ENCODE assay signal across 1 cellular context in the genomic region with DNA sequence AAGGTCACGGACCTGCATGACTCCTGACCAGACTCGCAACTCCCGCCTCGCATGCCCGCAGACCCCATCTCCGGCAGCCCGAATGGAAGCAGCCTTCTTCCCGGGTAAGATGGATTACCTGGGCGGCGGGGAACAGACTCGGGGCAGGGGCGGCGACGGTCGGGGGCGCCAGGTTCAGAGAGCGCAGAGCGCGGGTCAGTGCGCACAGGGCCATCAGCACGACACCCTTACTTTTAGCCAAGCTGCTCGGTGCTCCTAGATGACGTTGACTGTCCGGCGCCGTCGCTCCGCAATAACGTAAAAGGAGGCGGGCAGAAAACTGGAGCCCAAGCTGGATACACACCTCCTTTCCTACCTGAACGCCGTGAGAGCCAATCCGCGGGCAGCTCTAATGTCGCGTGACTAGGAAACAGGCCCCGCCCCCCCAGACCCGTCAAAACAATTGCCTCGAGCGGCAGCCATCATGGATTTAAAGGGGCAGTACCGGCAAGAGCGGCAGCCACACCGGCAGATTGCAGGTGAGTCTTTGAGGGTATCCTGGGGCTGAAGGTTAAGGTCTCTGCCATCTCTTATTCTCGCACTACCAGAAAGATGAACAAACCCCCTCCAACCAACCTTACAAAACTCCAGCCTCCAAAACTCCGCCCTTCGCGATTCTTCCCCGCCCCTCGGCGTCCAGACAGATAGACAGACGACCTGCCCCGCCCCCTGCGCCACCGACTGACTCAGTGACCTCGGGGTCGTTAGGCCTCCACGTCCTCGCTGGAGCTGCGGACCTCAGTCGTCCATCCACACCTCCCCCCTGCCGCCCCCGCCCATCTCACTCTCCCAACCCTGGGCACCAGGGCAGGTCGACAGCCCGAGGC.
TF ChIP-seq lines count a peak whose summit lies in the region.

A gene (plus strand): TSS at position 464 of the 866 bp plus-strand sequence. CDS start 1,705 bp downstream, outside the sequence.
A gene (minus strand): TSS at position 267 of the 866 bp plus-strand sequence. CDS start 53 bp downstream, at position 214.

TF ChIP-seq in K562, 482 proteins besides CTCF, POLR2A, EP300 and RAD21 (continued from another document and continues in another):
- TF ChIP-seq, protein P1, sequence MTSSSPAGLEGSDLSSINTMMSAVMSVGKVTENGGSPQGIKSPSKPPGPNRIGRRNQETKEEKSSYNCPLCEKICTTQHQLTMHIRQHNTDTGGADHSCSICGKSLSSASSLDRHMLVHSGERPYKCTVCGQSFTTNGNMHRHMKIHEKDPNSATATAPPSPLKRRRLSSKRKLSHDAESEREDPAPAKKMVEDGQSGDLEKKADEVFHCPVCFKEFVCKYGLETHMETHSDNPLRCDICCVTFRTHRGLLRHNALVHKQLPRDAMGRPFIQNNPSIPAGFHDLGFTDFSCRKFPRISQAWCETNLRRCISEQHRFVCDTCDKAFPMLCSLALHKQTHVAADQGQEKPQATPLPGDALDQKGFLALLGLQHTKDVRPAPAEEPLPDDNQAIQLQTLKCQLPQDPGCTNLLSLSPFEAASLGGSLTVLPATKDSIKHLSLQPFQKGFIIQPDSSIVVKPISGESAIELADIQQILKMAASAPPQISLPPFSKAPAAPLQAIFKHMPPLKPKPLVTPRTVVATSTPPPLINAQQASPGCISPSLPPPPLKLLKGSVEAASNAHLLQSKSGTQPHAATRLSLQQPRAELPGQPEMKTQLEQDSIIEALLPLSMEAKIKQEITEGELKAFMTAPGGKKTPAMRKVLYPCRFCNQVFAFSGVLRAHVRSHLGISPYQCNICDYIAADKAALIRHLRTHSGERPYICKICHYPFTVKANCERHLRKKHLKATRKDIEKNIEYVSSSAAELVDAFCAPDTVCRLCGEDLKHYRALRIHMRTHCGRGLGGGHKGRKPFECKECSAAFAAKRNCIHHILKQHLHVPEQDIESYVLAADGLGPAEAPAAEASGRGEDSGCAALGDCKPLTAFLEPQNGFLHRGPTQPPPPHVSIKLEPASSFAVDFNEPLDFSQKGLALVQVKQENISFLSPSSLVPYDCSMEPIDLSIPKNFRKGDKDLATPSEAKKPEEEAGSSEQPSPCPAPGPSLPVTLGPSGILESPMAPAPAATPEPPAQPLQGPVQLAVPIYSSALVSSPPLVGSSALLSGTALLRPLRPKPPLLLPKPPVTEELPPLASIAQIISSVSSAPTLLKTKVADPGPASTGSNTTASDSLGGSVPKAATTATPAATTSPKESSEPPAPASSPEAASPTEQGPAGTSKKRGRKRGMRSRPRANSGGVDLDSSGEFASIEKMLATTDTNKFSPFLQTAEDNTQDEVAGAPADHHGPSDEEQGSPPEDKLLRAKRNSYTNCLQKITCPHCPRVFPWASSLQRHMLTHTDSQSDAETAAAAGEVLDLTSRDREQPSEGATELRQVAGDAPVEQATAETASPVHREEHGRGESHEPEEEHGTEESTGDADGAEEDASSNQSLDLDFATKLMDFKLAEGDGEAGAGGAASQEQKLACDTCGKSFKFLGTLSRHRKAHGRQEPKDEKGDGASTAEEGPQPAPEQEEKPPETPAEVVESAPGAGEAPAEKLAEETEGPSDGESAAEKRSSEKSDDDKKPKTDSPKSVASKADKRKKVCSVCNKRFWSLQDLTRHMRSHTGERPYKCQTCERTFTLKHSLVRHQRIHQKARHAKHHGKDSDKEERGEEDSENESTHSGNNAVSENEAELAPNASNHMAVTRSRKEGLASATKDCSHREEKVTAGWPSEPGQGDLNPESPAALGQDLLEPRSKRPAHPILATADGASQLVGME (CRISPR knock-in tag; IDR thresholded peaks at IDR 0.05), result no peak
- no peak for TF ChIP-seq SIRT6 (IDR thresholded peaks at IDR 0.05; ENCODE audit: low read depth, low read length)
- no peak for TF ChIP-seq POLR3A (IDR thresholded peaks at IDR 0.05; ENCODE audit: borderline replicate concordance, extremely low read depth, insufficient read depth, insufficient read length)
- no peak for TF ChIP-seq BDP1 (IDR thresholded peaks at IDR 0.05; ENCODE audit: insufficient read depth, insufficient read length)
- TF ChIP-seq L3MBTL2 (IDR thresholded peaks at IDR 0.05), result peak; percentile 9; the same call in 1 of the 2 replicates
- no peak for TF ChIP-seq ZNF57 (CRISPR knock-in tag; IDR thresholded peaks at IDR 0.05)
- TF ChIP-seq CBX1 (IDR thresholded peaks at IDR 0.05; ENCODE audit: low read depth), result no peak
- no peak for TF ChIP-seq LEF1 (IDR thresholded peaks at IDR 0.05)
- peak; percentile 47 for TF ChIP-seq FOS (IDR thresholded peaks at IDR 0.05; ENCODE audit: extremely low read depth, insufficient read length)
- no peak for TF ChIP-seq MED1 (CRISPR knock-in tag; IDR thresholded peaks at IDR 0.05; ENCODE audit: borderline replicate concordance)
- TF ChIP-seq, protein P2, sequence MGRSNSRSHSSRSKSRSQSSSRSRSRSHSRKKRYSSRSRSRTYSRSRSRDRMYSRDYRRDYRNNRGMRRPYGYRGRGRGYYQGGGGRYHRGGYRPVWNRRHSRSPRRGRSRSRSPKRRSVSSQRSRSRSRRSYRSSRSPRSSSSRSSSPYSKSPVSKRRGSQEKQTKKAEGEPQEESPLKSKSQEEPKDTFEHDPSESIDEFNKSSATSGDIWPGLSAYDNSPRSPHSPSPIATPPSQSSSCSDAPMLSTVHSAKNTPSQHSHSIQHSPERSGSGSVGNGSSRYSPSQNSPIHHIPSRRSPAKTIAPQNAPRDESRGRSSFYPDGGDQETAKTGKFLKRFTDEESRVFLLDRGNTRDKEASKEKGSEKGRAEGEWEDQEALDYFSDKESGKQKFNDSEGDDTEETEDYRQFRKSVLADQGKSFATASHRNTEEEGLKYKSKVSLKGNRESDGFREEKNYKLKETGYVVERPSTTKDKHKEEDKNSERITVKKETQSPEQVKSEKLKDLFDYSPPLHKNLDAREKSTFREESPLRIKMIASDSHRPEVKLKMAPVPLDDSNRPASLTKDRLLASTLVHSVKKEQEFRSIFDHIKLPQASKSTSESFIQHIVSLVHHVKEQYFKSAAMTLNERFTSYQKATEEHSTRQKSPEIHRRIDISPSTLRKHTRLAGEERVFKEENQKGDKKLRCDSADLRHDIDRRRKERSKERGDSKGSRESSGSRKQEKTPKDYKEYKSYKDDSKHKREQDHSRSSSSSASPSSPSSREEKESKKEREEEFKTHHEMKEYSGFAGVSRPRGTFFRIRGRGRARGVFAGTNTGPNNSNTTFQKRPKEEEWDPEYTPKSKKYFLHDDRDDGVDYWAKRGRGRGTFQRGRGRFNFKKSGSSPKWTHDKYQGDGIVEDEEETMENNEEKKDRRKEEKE (IDR thresholded peaks at IDR 0.05; ENCODE audit: borderline replicate concordance in 1 of 2, control insufficient read depth in 1 of 2, low read depth in 2 of 2, low read length in 1 of 2), result no peak
- peak in 1 of 2 experiments; percentile 63; a peak in 1 of 4 replicates for TF ChIP-seq SRF (CRISPR knock-in tag; IDR thresholded peaks at IDR 0.05)
- 0 out of 2 replicates have a peak, but pooled peaks have one; percentile 8 for TF ChIP-seq KLF13 (tag; IDR thresholded peaks at IDR 0.05; ENCODE audit: borderline replicate concordance, low read depth)
- TF ChIP-seq NFATC3 (IDR thresholded peaks at IDR 0.05), result no peak
- TF ChIP-seq SREBF1 (IDR thresholded peaks at IDR 0.05; ENCODE audit: borderline replicate concordance, low read depth, low read length), result peak; percentile 40; the same call in 1 of the 2 replicates
- no peak; a peak in 1 of 4 replicates for TF ChIP-seq KDM4B (IDR thresholded peaks at IDR 0.05; ENCODE audit: borderline replicate concordance in 2 of 2, low read depth in 1 of 2)
- TF ChIP-seq, protein P3, sequence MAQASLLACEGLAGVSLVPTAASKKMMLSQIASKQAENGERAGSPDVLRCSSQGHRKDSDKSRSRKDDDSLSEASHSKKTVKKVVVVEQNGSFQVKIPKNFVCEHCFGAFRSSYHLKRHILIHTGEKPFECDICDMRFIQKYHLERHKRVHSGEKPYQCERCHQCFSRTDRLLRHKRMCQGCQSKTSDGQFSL (CRISPR knock-in tag; IDR thresholded peaks at IDR 0.05), result no peak
- TF ChIP-seq, protein P3 (tag; IDR thresholded peaks at IDR 0.05), result no peak
- TF ChIP-seq HDAC8 (tag; IDR thresholded peaks at IDR 0.05), result no peak
- TF ChIP-seq BHLHE40 (IDR thresholded peaks at IDR 0.05; ENCODE audit: low read length), result peak; percentile 91
- no peak for TF ChIP-seq TEAD2 (tag; IDR thresholded peaks at IDR 0.05)
- TF ChIP-seq ZNF584 (CRISPR knock-in tag; IDR thresholded peaks at IDR 0.05; ENCODE audit: low read depth), result no peak
- no peak for TF ChIP-seq SMARCA4 (IDR thresholded peaks at IDR 0.05)
- TF ChIP-seq, protein P4, sequence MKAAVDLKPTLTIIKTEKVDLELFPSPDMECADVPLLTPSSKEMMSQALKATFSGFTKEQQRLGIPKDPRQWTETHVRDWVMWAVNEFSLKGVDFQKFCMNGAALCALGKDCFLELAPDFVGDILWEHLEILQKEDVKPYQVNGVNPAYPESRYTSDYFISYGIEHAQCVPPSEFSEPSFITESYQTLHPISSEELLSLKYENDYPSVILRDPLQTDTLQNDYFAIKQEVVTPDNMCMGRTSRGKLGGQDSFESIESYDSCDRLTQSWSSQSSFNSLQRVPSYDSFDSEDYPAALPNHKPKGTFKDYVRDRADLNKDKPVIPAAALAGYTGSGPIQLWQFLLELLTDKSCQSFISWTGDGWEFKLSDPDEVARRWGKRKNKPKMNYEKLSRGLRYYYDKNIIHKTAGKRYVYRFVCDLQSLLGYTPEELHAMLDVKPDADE (conservative IDR thresholded peaks at IDR 0.05; ENCODE audit: control insufficient read depth, low read depth, low read length), result peak; percentile 68
- no peak for TF ChIP-seq PTRF (tag; IDR thresholded peaks at IDR 0.05)
- no peak for TF ChIP-seq ZNF696 (CRISPR knock-in tag; conservative IDR thresholded peaks at IDR 0.05)
- TF ChIP-seq, protein P5, sequence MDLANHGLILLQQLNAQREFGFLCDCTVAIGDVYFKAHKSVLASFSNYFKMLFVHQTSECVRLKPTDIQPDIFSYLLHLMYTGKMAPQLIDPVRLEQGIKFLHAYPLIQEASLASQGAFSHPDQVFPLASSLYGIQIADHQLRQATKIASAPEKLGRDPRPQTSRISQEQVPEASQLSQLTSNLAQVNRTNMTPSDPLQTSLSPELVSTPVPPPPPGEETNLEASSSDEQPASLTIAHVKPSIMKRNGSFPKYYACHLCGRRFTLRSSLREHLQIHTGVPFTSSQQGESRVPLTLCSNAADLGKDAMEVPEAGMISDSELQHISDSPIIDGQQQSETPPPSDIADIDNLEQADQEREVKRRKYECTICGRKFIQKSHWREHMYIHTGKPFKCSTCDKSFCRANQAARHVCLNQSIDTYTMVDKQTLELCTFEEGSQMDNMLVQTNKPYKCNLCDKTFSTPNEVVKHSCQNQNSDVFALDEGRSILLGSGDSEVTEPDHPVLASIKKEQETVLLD (IDR thresholded peaks at IDR 0.05), result no peak
- TF ChIP-seq HDAC2 (IDR thresholded peaks at IDR 0.05), result peak; percentile 61; the same call in 1 of the 2 replicates
- TF ChIP-seq, protein P6, sequence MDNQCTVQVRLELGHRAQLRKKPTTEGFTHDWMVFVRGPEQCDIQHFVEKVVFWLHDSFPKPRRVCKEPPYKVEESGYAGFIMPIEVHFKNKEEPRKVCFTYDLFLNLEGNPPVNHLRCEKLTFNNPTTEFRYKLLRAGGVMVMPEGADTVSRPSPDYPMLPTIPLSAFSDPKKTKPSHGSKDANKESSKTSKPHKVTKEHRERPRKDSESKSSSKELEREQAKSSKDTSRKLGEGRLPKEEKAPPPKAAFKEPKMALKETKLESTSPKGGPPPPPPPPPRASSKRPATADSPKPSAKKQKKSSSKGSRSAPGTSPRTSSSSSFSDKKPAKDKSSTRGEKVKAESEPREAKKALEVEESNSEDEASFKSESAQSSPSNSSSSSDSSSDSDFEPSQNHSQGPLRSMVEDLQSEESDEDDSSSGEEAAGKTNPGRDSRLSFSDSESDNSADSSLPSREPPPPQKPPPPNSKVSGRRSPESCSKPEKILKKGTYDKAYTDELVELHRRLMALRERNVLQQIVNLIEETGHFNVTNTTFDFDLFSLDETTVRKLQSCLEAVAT (IDR thresholded peaks at IDR 0.05), result peak; percentile 39 to 92; a peak in 2 of 4 replicates
- TF ChIP-seq EHMT2 (IDR thresholded peaks at IDR 0.05), result no peak
- TF ChIP-seq, protein P7, sequence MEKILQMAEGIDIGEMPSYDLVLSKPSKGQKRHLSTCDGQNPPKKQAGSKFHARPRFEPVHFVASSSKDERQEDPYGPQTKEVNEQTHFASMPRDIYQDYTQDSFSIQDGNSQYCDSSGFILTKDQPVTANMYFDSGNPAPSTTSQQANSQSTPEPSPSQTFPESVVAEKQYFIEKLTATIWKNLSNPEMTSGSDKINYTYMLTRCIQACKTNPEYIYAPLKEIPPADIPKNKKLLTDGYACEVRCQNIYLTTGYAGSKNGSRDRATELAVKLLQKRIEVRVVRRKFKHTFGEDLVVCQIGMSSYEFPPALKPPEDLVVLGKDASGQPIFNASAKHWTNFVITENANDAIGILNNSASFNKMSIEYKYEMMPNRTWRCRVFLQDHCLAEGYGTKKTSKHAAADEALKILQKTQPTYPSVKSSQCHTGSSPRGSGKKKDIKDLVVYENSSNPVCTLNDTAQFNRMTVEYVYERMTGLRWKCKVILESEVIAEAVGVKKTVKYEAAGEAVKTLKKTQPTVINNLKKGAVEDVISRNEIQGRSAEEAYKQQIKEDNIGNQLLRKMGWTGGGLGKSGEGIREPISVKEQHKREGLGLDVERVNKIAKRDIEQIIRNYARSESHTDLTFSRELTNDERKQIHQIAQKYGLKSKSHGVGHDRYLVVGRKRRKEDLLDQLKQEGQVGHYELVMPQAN (IDR thresholded peaks at IDR 0.05; ENCODE audit: borderline replicate concordance), result peak; percentile 96
- no peak for TF ChIP-seq ILK (tag; IDR thresholded peaks at IDR 0.05; ENCODE audit: borderline replicate concordance, low read depth)
- no peak for TF ChIP-seq SAFB2 (IDR thresholded peaks at IDR 0.05; ENCODE audit: borderline replicate concordance, low read depth, low read length, severe bottlenecking)
- no peak for TF ChIP-seq NR4A1 (CRISPR knock-in tag; IDR thresholded peaks at IDR 0.05)
- TF ChIP-seq NR4A1 (tag; IDR thresholded peaks at IDR 0.05), result no peak
- TF ChIP-seq, protein P8, sequence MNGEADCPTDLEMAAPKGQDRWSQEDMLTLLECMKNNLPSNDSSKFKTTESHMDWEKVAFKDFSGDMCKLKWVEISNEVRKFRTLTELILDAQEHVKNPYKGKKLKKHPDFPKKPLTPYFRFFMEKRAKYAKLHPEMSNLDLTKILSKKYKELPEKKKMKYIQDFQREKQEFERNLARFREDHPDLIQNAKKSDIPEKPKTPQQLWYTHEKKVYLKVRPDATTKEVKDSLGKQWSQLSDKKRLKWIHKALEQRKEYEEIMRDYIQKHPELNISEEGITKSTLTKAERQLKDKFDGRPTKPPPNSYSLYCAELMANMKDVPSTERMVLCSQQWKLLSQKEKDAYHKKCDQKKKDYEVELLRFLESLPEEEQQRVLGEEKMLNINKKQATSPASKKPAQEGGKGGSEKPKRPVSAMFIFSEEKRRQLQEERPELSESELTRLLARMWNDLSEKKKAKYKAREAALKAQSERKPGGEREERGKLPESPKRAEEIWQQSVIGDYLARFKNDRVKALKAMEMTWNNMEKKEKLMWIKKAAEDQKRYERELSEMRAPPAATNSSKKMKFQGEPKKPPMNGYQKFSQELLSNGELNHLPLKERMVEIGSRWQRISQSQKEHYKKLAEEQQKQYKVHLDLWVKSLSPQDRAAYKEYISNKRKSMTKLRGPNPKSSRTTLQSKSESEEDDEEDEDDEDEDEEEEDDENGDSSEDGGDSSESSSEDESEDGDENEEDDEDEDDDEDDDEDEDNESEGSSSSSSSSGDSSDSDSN (IDR thresholded peaks at IDR 0.05; ENCODE audit: borderline replicate concordance in 1 of 2, low read depth in 2 of 2, low read length in 2 of 2), result no peak
- peak; percentile 96 for TF ChIP-seq SMAD4 (CRISPR knock-in tag; conservative IDR thresholded peaks at IDR 0.05)
- TF ChIP-seq MTA1 (IDR thresholded peaks at IDR 0.05; ENCODE audit: borderline replicate concordance), result peak; percentile 100
